In genomic region chr7:15326044-15326644, GRCh38 we compare ENCODE assay signal across 9 cellular contexts.
DNase-seq lines count a peak whose midpoint lies in the region; ATAC-seq and TF ChIP-seq lines count a peak whose summit lies in the region.
"Had no signal": no experiment of that assay in that cellular context is flagged by ENCODE, and none has a peak within 500 bp of the region (broad histone marks: within the 10 kb centered on the region; RNA-seq: fewer than 3 reads in every experiment).

No MANE protein-coding gene starts in this region.

- H3K36me3 ChIP-seq in GM23338 (ENCODE audit: insufficient read depth) (no peaks in the 10 kb centered on the region), OCI-LY7 (ENCODE audit: insufficient read depth, low read length) (no peaks in the 10 kb centered on the region), upper lobe of right lung (no peaks in the 10 kb centered on the region), thyroid gland (no peaks in the 10 kb centered on the region)
- H3K36me3 ChIP-seq: HAP-1 had no signal

- intact Hi-C loops in OCI-LY7 (cut with micrococcal nuclease; ENCODE audit: unreplicated experiment): loop anchor here (5.0 kb wide), 1 partner anchor 746 kb away; no protein-coding TSS in a partner anchor
- intact Hi-C loops in upper lobe of right lung (cut with DNase I): no loop called here
- intact Hi-C loops in thyroid gland (cut with DNase I): no loop called here

- H3K4me1 ChIP-seq in GM23338 (ENCODE audit: insufficient read depth) (peaks cover 5% of the 10 kb centered on the region), OCI-LY7 (ENCODE audit: insufficient read depth, low read length, poor library complexity, severe bottlenecking) (no peaks in the 10 kb centered on the region), upper lobe of right lung (no peaks in the 10 kb centered on the region), thyroid gland (no peaks in the 10 kb centered on the region)

- H4K20me1 ChIP-seq in GM23338 (replicated peaks; ENCODE audit: insufficient read depth) (no peaks in the 10 kb centered on the region), OCI-LY7 (ENCODE audit: insufficient read depth, low read length) (no peaks in the 10 kb centered on the region)

- no peak overlapping the region for H3K4me3 Mint-ChIP-seq in GM23338

- H3K27me3 ChIP-seq in AG04450 (ENCODE audit: control insufficient read depth, insufficient read depth, low read length) (no peaks in the 10 kb centered on the region), GM23338 (ENCODE audit: insufficient read depth) (no peaks in the 10 kb centered on the region), upper lobe of right lung (no peaks in the 10 kb centered on the region), thyroid gland (no peaks in the 10 kb centered on the region)

- TF ChIP-seq CTCF in AG04450 (IDR thresholded peaks at IDR 0.05; ENCODE audit: low read depth, low read length) (peak; percentile 70), GM23338 (conservative IDR thresholded peaks at IDR 0.05; ENCODE audit: low read depth in 2 of 2) (peak; percentile 65 to 80), OCI-LY7 (conservative IDR thresholded peaks at IDR 0.05; ENCODE audit: low read length) (peak; percentile 80), fibroblast of the aortic adventitia (IDR thresholded peaks at IDR 0.05; ENCODE audit: insufficient read depth, low read length) (peak; percentile 61), upper lobe of right lung (IDR thresholded peaks at IDR 0.05) (peak; percentile 50), thyroid gland (IDR thresholded peaks at IDR 0.05) (peak in 3 of 6 experiments; percentile 18 to 39 (median 28))

- H3K27me3 Mint-ChIP-seq in GM23338 (ENCODE audit: insufficient read depth, low read depth, poor library complexity): peaks cover 4% of the 10 kb centered on the region

- H2AFZ ChIP-seq in GM23338: no peak overlapping the region
- H2AFZ ChIP-seq in OCI-LY7 (ENCODE audit: low read length): no peak overlapping the region

- H3K36me3 Mint-ChIP-seq in GM23338 (ENCODE audit: low read depth): peaks cover 3% of the 10 kb centered on the region; the same call in 1 of the 3 replicates

- BruUV-seq in OCI-LY7 (replicated peaks; lab: Mats Ljungman, UMichigan): no TSS peak

- no peaks in the 10 kb centered on the region for H3K9me3 ChIP-seq in AG04450 (ENCODE audit: control insufficient read depth, insufficient read depth, low read length)
- H3K9me3 ChIP-seq in OCI-LY7 (ENCODE audit: low read length): no peaks in the 10 kb centered on the region
- H3K9me3 ChIP-seq in upper lobe of right lung: no peaks in the 10 kb centered on the region
- no peaks in the 10 kb centered on the region for H3K9me3 ChIP-seq in thyroid gland
- H3K9me3 ChIP-seq: HAP-1 had no signal

- H3K4me2 ChIP-seq in GM23338 (no peak overlapping the region), OCI-LY7 (ENCODE audit: low read length) (no peak overlapping the region)

- H3K27ac ChIP-seq in AG04450 (ENCODE audit: low read depth, low read length) (no peak overlapping the region), GM23338 (ENCODE audit: low read depth) (no peak overlapping the region), OCI-LY7 (ENCODE audit: low read depth, low read length, poor library complexity, severe bottlenecking) (no peak overlapping the region), upper lobe of right lung (no peak overlapping the region), thyroid gland (no peak overlapping the region)

- peaks cover 8% of the 10 kb centered on the region; the same call in 2 of the 3 replicates for H3K9me3 Mint-ChIP-seq in GM23338

- H3F3A ChIP-seq in GM23338 (replicated peaks; ENCODE audit: low read depth): no peaks in the 10 kb centered on the region

- WGBS in thyroid gland, 2 donors: 57 to 59% methylated on average over 3 of the region's 3 CpGs

- POLR2A ChIA-PET in AG04450 (lab: Yijun Ruan, JAX): no interaction called here
- POLR2A ChIA-PET in OCI-LY7 (lab: Charles Lee): interaction anchor here (0.6 kb wide), 1 partner anchor 67 kb away, joined by 3 read pairs; no protein-coding TSS in a partner anchor

- DNase-seq in AG04450 (ENCODE audit: low read depth, low spot score) (peak; percentile 3), GM23338 (ENCODE audit: low spot score) (peak; percentile 61), OCI-LY7 (ENCODE audit: low spot score) (peak; percentile 1), fibroblast of the aortic adventitia (ENCODE audit: low read depth) (peak; percentile 57), upper lobe of right lung (no peak), thyroid gland (no peak)
- no peak for DNase-seq in activated CD4-positive, alpha-beta T cell treated with anti-CD3 and anti-CD28 coated beads, Interleukin-2, amount 50 U/mL, for 48 hours

- peaks cover 9% of the 10 kb centered on the region; the same call in 2 of the 3 replicates for H3K4me1 Mint-ChIP-seq in GM23338

- H3K4me3 ChIP-seq in AG04450 (ENCODE audit: low read depth, low read length) (no peak overlapping the region), GM23338 (no peak overlapping the region), OCI-LY7 (ENCODE audit: low read depth, low read length, poor library complexity, severe bottlenecking) (no peak overlapping the region), fibroblast of the aortic adventitia (ENCODE audit: low read depth, low read length) (no peak overlapping the region), upper lobe of right lung (no peak overlapping the region), thyroid gland (replicated peaks in 1 of 3) (no peak overlapping the region)
- H3K4me3 ChIP-seq: HAP-1 had no signal

- H3K9me2 ChIP-seq in GM23338 (ENCODE audit: insufficient read depth): no peaks in the 10 kb centered on the region
- no peaks in the 10 kb centered on the region for H3K9me2 ChIP-seq in OCI-LY7 (ENCODE audit: insufficient read depth, low read length)

- ATAC-seq in GM23338 (no peak), upper lobe of right lung (no peak), GM21576 (IDR thresholded peaks at IDR 0.05; ENCODE audit: unreplicated experiment) (no peak)

- no peak for TF ChIP-seq POLR2A in thyroid gland (IDR thresholded peaks at IDR 0.05)

- no peaks in the 10 kb centered on the region for H3K79me2 ChIP-seq in GM23338 (replicated peaks; ENCODE audit: insufficient read depth)
- no peaks in the 10 kb centered on the region for H3K79me2 ChIP-seq in OCI-LY7 (ENCODE audit: insufficient read depth, low read depth, low read length)

- CTCF ChIA-PET in AG04450 (lab: Charles Lee) (interaction anchor here (0.6 to 2.7 kb wide), 8 partner anchors 18 to 752 kb away, joined by 3 to 35 read pairs (median 6); no protein-coding TSS in a partner anchor), OCI-LY7 (lab: Charles Lee; ENCODE audit: unreplicated experiment) (no interaction called here)

- no peak overlapping the region for H3K27ac Mint-ChIP-seq in GM23338

TF ChIP-seq in GM23338, 12 proteins besides CTCF, POLR2A, EP300 and RAD21 (continues in another document):
- no peak for TF ChIP-seq ZNF331 (CRISPR knock-in tag; IDR thresholded peaks at IDR 0.05; ENCODE audit: low read depth)
- no peak for TF ChIP-seq ETS1 (IDR thresholded peaks at IDR 0.05)
- TF ChIP-seq REST (IDR thresholded peaks at IDR 0.05; ENCODE audit: unreplicated experiment): no peak
- TF ChIP-seq EZH2phosphoT487 (IDR thresholded peaks at IDR 0.05; ENCODE audit: unreplicated experiment): no peak
- no peak for TF ChIP-seq CREB1 (CRISPR knock-in tag; IDR thresholded peaks at IDR 0.05; ENCODE audit: low read depth)
- TF ChIP-seq POLR2AphosphoS5 (IDR thresholded peaks at IDR 0.05; ENCODE audit: low read depth): no peak
- no peak for TF ChIP-seq JUNB (IDR thresholded peaks at IDR 0.05; ENCODE audit: unreplicated experiment)
- no peak for TF ChIP-seq NANOG (IDR thresholded peaks at IDR 0.05; ENCODE audit: borderline replicate concordance)
- TF ChIP-seq EZH2 (IDR thresholded peaks at IDR 0.05; ENCODE audit: low read depth, unreplicated experiment): no peak
- no peak for TF ChIP-seq STAT1 (IDR thresholded peaks at IDR 0.05; ENCODE audit: unreplicated experiment)
- no peak for TF ChIP-seq ZNF114 (CRISPR knock-in tag; IDR thresholded peaks at IDR 0.05)

Comparison
In these comparisons a context has a peak if more than half of its experiments do, and no peak if none do; other contexts are left out.
1. DNase-seq: peak in AG04450 (single experiment), GM23338 (single experiment), OCI-LY7 (single experiment) and fibroblast of the aortic adventitia (single experiment); none in upper lobe of right lung (single experiment), thyroid gland (0 of 2) and activated CD4-positive, alpha-beta T cell treated with anti-CD3 and anti-CD28 coated beads, Interleukin-2, amount 50 U/mL, for 48 hours (0 of 2).